23 cellular contexts compared by ENCODE assay signal in the genomic region with DNA sequence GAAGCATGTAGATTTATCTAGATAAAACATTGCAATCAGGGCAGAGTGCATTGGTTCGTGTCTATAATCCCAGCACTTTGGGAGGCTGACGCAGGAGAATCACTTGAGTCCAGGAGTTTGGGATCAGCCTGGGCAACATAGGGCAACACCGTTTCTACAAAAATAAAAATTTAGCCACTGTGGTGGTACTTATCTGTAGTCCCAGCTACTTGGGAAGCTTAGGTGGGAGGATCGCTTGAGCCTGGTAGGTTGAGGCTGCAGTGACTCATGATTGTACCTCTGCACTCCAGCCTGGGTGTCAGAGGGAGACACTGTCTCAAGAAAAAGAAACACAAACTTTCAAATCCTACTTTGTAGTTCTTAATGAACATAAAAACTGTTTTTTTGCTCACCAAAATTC.
"Had no signal": no experiment of that assay in that cellular context is flagged by ENCODE, and none has a peak within 500 bp of the region (broad histone marks: within the 10 kb centered on the region; RNA-seq: fewer than 3 reads in every experiment).

No MANE protein-coding gene starts in this region.

- H3K9me3 Mint-ChIP-seq: naive thymus-derived CD4-positive, alpha-beta T cell; nephron; neural progenitor cell; stimulated activated memory B cell treated with anti-CD40 and anti-IgM and Interleukin-4, amounts not matched to agents 10 μg/mL and 1 μg/mL and 100 μg/mL, for 72 hours; type B pancreatic cell had no signal

- H3K4me1 Mint-ChIP-seq: stimulated activated memory B cell treated with anti-CD40 and anti-IgM and Interleukin-4, amounts not matched to agents 10 μg/mL and 1 μg/mL and 100 μg/mL, for 72 hours had no signal

- H3K27ac Mint-ChIP-seq: mesothelial cell of epicardium; naive thymus-derived CD4-positive, alpha-beta T cell; nephron; neural progenitor cell; stimulated activated memory B cell treated with anti-CD40 and anti-IgM and Interleukin-4, amounts not matched to agents 10 μg/mL and 1 μg/mL and 100 μg/mL, for 72 hours; type B pancreatic cell had no signal

- DNase-seq: cortex of kidney; foreskin fibroblast; gastrocnemius medialis; head of caudate nucleus; left cardiac atrium; left lung; mesenchymal stem cell; naive thymus-derived CD4-positive, alpha-beta T cell; stimulated activated CD4-positive, alpha-beta T cell treated with anti-CD3 and anti-CD28 coated beads, Interleukin-4, amount 100 ng/mL, for 4 hours; stimulated activated naive CD8-positive, alpha-beta T cell treated with anti-CD3 and anti-CD28 coated beads, Interleukin-15, Interleukin-2, amounts not matched to agents 100 U/mL and 50 U/mL, for 24 hours; substantia nigra; testis; tibial artery had no signal

- H3K36me3 ChIP-seq: gastrocnemius medialis, neural progenitor cell, prostate gland, right atrium auricular region, tibial artery had no signal

- H3K27me3 ChIP-seq: gastrocnemius medialis, left lung, neural progenitor cell, right atrium auricular region, testis, tibial artery had no signal

- H2AFZ ChIP-seq: neural progenitor cell had no signal

- H3K27me3 Mint-ChIP-seq: naive thymus-derived CD4-positive, alpha-beta T cell; stimulated activated memory B cell treated with anti-CD40 and anti-IgM and Interleukin-4, amounts not matched to agents 10 μg/mL and 1 μg/mL and 100 μg/mL, for 72 hours; type B pancreatic cell had no signal

- H3K4me2 ChIP-seq: neural progenitor cell had no signal

- H3K4me3 ChIP-seq: gastrocnemius medialis, left lung, neural progenitor cell, prostate gland, right atrium auricular region, testis, tibial artery had no signal

- ATAC-seq: esophagus mucosa; gastrocnemius medialis; left cardiac atrium; left lung; naive thymus-derived CD4-positive, alpha-beta T cell; sciatic nerve; stimulated activated memory B cell treated with anti-CD40 and anti-IgM and Interleukin-4, amounts not matched to agents 10 μg/mL and 1 μg/mL and 100 μg/mL, for 72 hours; stimulated activated naive CD8-positive, alpha-beta T cell treated with anti-CD3 and anti-CD28 coated beads, Interleukin-15, Interleukin-2, amounts not matched to agents 100 U/mL and 50 U/mL, for 24 hours had no signal

- H3K27ac ChIP-seq: epithelial cell of prostate, gastrocnemius medialis, left lung, neural progenitor cell, prostate gland, right atrium auricular region, testis, tibial artery had no signal

- H3K4me3 Mint-ChIP-seq: mesothelial cell of epicardium; naive thymus-derived CD4-positive, alpha-beta T cell; neural progenitor cell; stimulated activated memory B cell treated with anti-CD40 and anti-IgM and Interleukin-4, amounts not matched to agents 10 μg/mL and 1 μg/mL and 100 μg/mL, for 72 hours; type B pancreatic cell had no signal
